In the genomic region with DNA sequence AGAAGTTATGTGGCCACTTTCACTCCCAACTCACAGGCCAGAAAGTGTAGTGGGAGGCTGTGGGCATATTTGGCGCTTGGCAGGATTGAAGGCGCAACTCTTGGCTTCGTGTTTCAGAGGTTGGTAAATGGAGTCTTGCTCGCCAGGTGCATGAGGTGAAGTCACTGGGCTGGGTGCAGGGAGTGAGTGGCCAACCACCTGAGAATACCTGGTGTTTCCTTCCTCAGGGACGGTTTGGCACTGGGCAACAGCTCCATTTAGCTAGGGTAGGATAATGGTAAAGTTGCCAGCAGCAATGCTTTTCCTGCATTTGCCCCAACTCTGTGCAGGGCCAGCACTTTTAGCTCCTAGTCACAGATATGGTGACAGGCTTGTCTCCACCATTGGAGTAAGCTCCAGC, we compare ENCODE assay signal across 31 cellular contexts.
"Had no signal": no experiment of that assay in that cellular context is flagged by ENCODE, and none has a peak within 500 bp of the region (broad histone marks: within the 10 kb centered on the region; RNA-seq: fewer than 3 reads in every experiment).

No MANE protein-coding gene starts in this region.

- FAIRE-seq: bronchial epithelial cell, K562 had no signal

- DNase-seq: activated B cell treated with CpG ODN at 0.5 μM for 24 hours; activated CD4-positive, alpha-beta memory T cell treated with anti-CD3 and anti-CD28 coated beads for 36 hours; activated CD4-positive, alpha-beta T cell treated with anti-CD3 and anti-CD28 coated beads for 4 hours; activated CD4-positive, alpha-beta T cell treated with anti-CD3 and anti-CD28 coated beads, Interleukin-2, amount 50 U/mL, for 1 hour; activated CD4-positive, CD25-positive, alpha-beta regulatory T cell treated with anti-CD3 and anti-CD28 coated beads, Interleukin-2, amount 50 U/mL, for 72 hours; activated CD8-positive, alpha-beta memory T cell treated with anti-CD3 and anti-CD28 coated beads, Interleukin-2, amount 50 U/mL, for 4 hours; activated gamma-delta T cell treated with Interleukin-2 at 50 U/mL for 16 hours; activated naive CD4-positive, alpha-beta T cell treated with anti-CD3 and anti-CD28 coated beads for 36 hours; activated T-cell treated with anti-CD3 and anti-CD28 coated beads for 4 hours; activated T-cell treated with anti-CD3 and anti-CD28 coated beads, Interleukin-2, amount 50 U/mL, for 4 hours; adrenal gland; anterior cingulate cortex; caudate nucleus; cerebellar nuclear complex; NCI-H1105; NCI-H1436; NCI-H1694 treated with DMSO at 0.1 percent for 48 hours; NCI-H2081; NCI-H510A; NCI-H526; NCI-H748 treated with DMSO at 0.1 percent for 48 hours; NK-92 treated with Interleukin-12 subunit alpha and Interleukin-12 subunit beta, amount 100 ng/mL, for 24 hours; PC-3; Peyer's patch; SIG-M5; T-cell; T-helper 17 cell had no signal

- H3K27ac ChIP-seq: adrenal gland, Peyer's patch, RWPE1, VCaP had no signal

- H3K27me3 ChIP-seq: adrenal gland, Peyer's patch had no signal
